18 cellular contexts compared by ENCODE assay signal in the genomic region with DNA sequence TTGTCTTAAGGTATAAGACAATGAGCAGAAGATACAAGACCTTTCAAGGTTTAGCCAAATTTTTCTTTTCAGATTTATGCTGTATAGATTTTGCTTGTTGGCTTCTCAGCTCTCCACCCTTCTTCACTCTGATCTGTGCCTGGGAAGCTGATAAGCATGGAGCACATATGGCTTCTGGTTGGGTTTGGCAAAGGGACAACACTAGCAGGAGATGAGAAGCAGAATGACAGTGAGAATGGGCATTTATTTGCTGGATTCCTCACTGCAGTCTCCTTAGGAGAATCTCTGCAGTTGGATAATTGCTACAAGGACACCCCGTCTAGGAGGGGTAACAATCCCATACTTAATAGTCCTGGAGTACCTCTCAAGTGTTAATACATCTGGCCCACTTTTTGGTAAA.
A peak's percentile ranks its signal among the peaks of the same experiment; 100 is the strongest.
DNase-seq lines count a peak whose midpoint lies in the region; ATAC-seq, FAIRE-seq and TF ChIP-seq lines count a peak whose summit lies in the region.
"Had no signal": no experiment of that assay in that cellular context is flagged by ENCODE, and none has a peak within 500 bp of the region (broad histone marks: within the 10 kb centered on the region; RNA-seq: fewer than 3 reads in every experiment).

No MANE protein-coding gene starts in this region.

- CTCF ChIA-PET in endothelial cell of umbilical vein (lab: Charles Lee) (no interaction called here), WTC11 (lab: Charles Lee) (interaction anchor here (1.1 kb wide), 1 partner anchor 37 kb away, joined by 4 read pairs; no protein-coding TSS in a partner anchor)

- peak; percentile 42 for FAIRE-seq in endothelial cell of umbilical vein (lab: Jason Lieb, UNC)
- FAIRE-seq: H54 had no signal

- no peaks in the 10 kb centered on the region for H4K20me1 ChIP-seq in endothelial cell of umbilical vein (replicated peaks; ENCODE audit: control insufficient read depth, extremely low read depth, insufficient read depth, low read length)

- POLR2A ChIA-PET in endothelial cell of umbilical vein (lab: Charles Lee) = no interaction called here
- POLR2A ChIA-PET in WTC11 (lab: Charles Lee) = interaction anchor here (0.6 kb wide), 1 partner anchor 610 kb away, joined by 3 read pairs; no protein-coding TSS in a partner anchor

- no peaks in the 10 kb centered on the region for H3K79me2 ChIP-seq in endothelial cell of umbilical vein (ENCODE audit: control insufficient read depth, insufficient read depth, low read length)

- no peak for TF ChIP-seq CTCF in endothelial cell of umbilical vein (IDR thresholded peaks at IDR 0.05; ENCODE audit: extremely low read depth in 1 of 2, insufficient read depth in 1 of 2, low read depth in 1 of 2, low read length in 2 of 2)
- no peak for TF ChIP-seq CTCF in transverse colon (IDR thresholded peaks at IDR 0.05)
- TF ChIP-seq CTCF in WTC11 (IDR thresholded peaks at IDR 0.05) = no peak

- H3K4me3 Mint-ChIP-seq in WTC11 = no peak overlapping the region
- H3K4me3 Mint-ChIP-seq: CD4-positive, CD25-positive, alpha-beta regulatory T cell; CD8-positive, alpha-beta memory T cell; GM23338 had no signal

- no peak for TF ChIP-seq EP300 in transverse colon (IDR thresholded peaks at IDR 0.05; ENCODE audit: low read depth)

- no peak overlapping the region for H3K27ac Mint-ChIP-seq in WTC11
- H3K27ac Mint-ChIP-seq: CD4-positive, CD25-positive, alpha-beta regulatory T cell; CD8-positive, alpha-beta memory T cell; GM23338 had no signal

- no peaks in the 10 kb centered on the region for H3K36me3 Mint-ChIP-seq in WTC11
- H3K36me3 Mint-ChIP-seq: CD4-positive, CD25-positive, alpha-beta regulatory T cell; CD8-positive, alpha-beta memory T cell had no signal

- dilution Hi-C loops in endothelial cell of umbilical vein (cut with MboI; ENCODE audit: extremely low pct_ligation_motif_present, low sequenced_read_pairs) = no loop called here

- no peak overlapping the region for H2AFZ ChIP-seq in endothelial cell of umbilical vein (ENCODE audit: low read depth, low read length)
- H2AFZ ChIP-seq: GM23338 had no signal

- H3K36me3 ChIP-seq in SK-N-MC (ENCODE audit: insufficient read depth, low read length) (no peaks in the 10 kb centered on the region), endothelial cell of umbilical vein (ENCODE audit: control insufficient read depth in 2 of 2, extremely low read depth in 1 of 2, insufficient read depth in 2 of 2, low read length in 2 of 2) (no peaks in the 10 kb centered on the region), transverse colon (no peaks in the 10 kb centered on the region)
- H3K36me3 ChIP-seq: BE2C had no signal

- H3K27me3 ChIP-seq in endothelial cell of umbilical vein (ENCODE audit: control insufficient read depth in 2 of 2, insufficient read depth in 2 of 2, low read length in 2 of 2) (no peaks in the 10 kb centered on the region), transverse colon (no peaks in the 10 kb centered on the region)
- H3K27me3 ChIP-seq: BE2C had no signal

- BruUV-seq in endothelial cell of umbilical vein (replicated peaks; lab: Mats Ljungman, UMichigan) = no TSS peak

- H3K9ac ChIP-seq in SK-N-MC (ENCODE audit: insufficient read length) = no peak overlapping the region
- H3K9ac ChIP-seq in endothelial cell of umbilical vein (replicated peaks; ENCODE audit: extremely low read depth, insufficient read depth, low read length) = no peak overlapping the region

- H3K4me1 ChIP-seq in endothelial cell of umbilical vein (ENCODE audit: control insufficient read depth, extremely low read depth, insufficient read depth, low read length) = no peaks in the 10 kb centered on the region
- no peaks in the 10 kb centered on the region for H3K4me1 ChIP-seq in transverse colon
- H3K4me1 ChIP-seq: BE2C had no signal

- no peak for TF ChIP-seq POLR2A in endothelial cell of umbilical vein (IDR thresholded peaks at IDR 0.05; ENCODE audit: low read depth, low read length)
- TF ChIP-seq POLR2A in transverse colon (IDR thresholded peaks at IDR 0.05) = no peak

- WGBS in transverse colon (ENCODE audit: low coverage in 1 of 2), 2 donors = 57% methylated on average over 1 of the region's 1 CpG

- H3K4me2 ChIP-seq in endothelial cell of umbilical vein (ENCODE audit: insufficient read depth, low read length) = no peak overlapping the region
- H3K4me2 ChIP-seq: GM23338 had no signal

- peak overlapping the region; percentile 78 for H3K27ac ChIP-seq in SK-N-MC
- no peak overlapping the region for H3K27ac ChIP-seq in endothelial cell of umbilical vein (ENCODE audit: insufficient read depth, low read depth, low read length)
- H3K27ac ChIP-seq in transverse colon = no peak overlapping the region

- peaks cover 12% of the 10 kb centered on the region for H3K4me1 Mint-ChIP-seq in WTC11
- H3K4me1 Mint-ChIP-seq: CD4-positive, CD25-positive, alpha-beta regulatory T cell; CD8-positive, alpha-beta memory T cell had no signal

- peaks cover 48% of the 10 kb centered on the region for H3K27me3 Mint-ChIP-seq in WTC11 (ENCODE audit: low read depth)
- H3K27me3 Mint-ChIP-seq: CD4-positive, CD25-positive, alpha-beta regulatory T cell; CD8-positive, alpha-beta memory T cell had no signal

- H3K9me1 ChIP-seq in endothelial cell of umbilical vein (replicated peaks; ENCODE audit: control insufficient read depth, extremely low read depth, insufficient read depth, low read length) = no peaks in the 10 kb centered on the region

- ATAC-seq in WTC11 = no peak
- ATAC-seq: GM23338 had no signal

- in situ Hi-C loops in transverse colon (cut with MboI; ENCODE audit: low pct_ligation_motif_present in 1 of 4, low pct_unique_long_range_greater_than_20kb in 1 of 4, low sequenced_read_pairs in 3 of 4) = no loop called here

- H3K9me3 Mint-ChIP-seq in WTC11 = no peaks in the 10 kb centered on the region
- H3K9me3 Mint-ChIP-seq: GM23338 had no signal

- DNase-seq in Ammon's horn (ENCODE audit: low spot score) (peak; percentile 62), NCI-H1694 (lab: John Stamatoyannopoulos, UW) (peak; percentile 11), SK-N-MC (ENCODE audit: low read depth, low spot score) (no peak), endothelial cell of umbilical vein (ENCODE audit: low read depth, low spot score) (no peak), transverse colon (no peak), WTC11 (ENCODE audit: low spot score) (no peak)
- DNase-seq in activated CD4-positive, alpha-beta T cell treated with anti-CD3 and anti-CD28 coated beads, Interleukin-2, amount 50 U/mL, for 1 hour = no peak
- no peak for DNase-seq in effector CD8-positive, alpha-beta T cell (lab: John Stamatoyannopoulos, UW)
- DNase-seq: BE2C; CD4-positive, CD25-positive, alpha-beta regulatory T cell; CD8-positive, alpha-beta memory T cell; COR-L47; DMS153; DMS79; GF-D8; HCEC 1CT had no signal

- H3K9me3 ChIP-seq in SK-N-MC (ENCODE audit: low read depth, low read length) = no peaks in the 10 kb centered on the region
- H3K9me3 ChIP-seq in endothelial cell of umbilical vein (replicated peaks; ENCODE audit: control insufficient read depth, insufficient read depth, low read length) = no peaks in the 10 kb centered on the region
- no peaks in the 10 kb centered on the region for H3K9me3 ChIP-seq in transverse colon
- H3K9me3 ChIP-seq: BE2C had no signal

- intact Hi-C loops in endothelial cell of umbilical vein (cut with micrococcal nuclease) (no loop called here), transverse colon (cut with DNase I; ENCODE audit: low total_unique reads) (no loop called here)

- H3K4me3 ChIP-seq in SK-N-MC (no peak overlapping the region), endothelial cell of umbilical vein (replicated peaks in 1 of 3; ENCODE audit: insufficient read depth in 1 of 3, low read depth in 1 of 3, low read length in 3 of 3) (no peak overlapping the region), transverse colon (no peak overlapping the region)
- H3K4me3 ChIP-seq: GM23338 had no signal

TF ChIP-seq in endothelial cell of umbilical vein, 7 proteins besides CTCF, POLR2A, EP300 and RAD21:
- TF ChIP-seq MYC (IDR thresholded peaks at IDR 0.05; ENCODE audit: low read depth, low read length) (no peak), JUN (IDR thresholded peaks at IDR 0.05; ENCODE audit: borderline replicate concordance, insufficient read depth, insufficient read length, low read depth) (no peak), FOS (IDR thresholded peaks at IDR 0.05; ENCODE audit: borderline replicate concordance, insufficient read depth, low read length) (no peak), EZH2 (IDR thresholded peaks at IDR 0.05; ENCODE audit: borderline replicate concordance, low read depth, low read length, severe bottlenecking) (no peak), GATA2 (IDR thresholded peaks at IDR 0.05; ENCODE audit: insufficient read depth, insufficient read length, low read depth, low read length) (no peak), POLR2AphosphoS5 (IDR thresholded peaks at IDR 0.05; ENCODE audit: insufficient read depth, low read depth, low read length) (no peak)
- TF ChIP-seq, protein P1, sequence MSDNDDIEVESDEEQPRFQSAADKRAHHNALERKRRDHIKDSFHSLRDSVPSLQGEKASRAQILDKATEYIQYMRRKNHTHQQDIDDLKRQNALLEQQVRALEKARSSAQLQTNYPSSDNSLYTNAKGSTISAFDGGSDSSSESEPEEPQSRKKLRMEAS (IDR thresholded peaks at IDR 0.05; ENCODE audit: insufficient read depth, insufficient read length) = no peak

TF ChIP-seq in WTC11, 78 proteins besides CTCF, POLR2A, EP300 and RAD21:
- TF ChIP-seq SOX15 (CRISPR knock-in tag; IDR thresholded peaks at IDR 0.05) (no peak), ATF1 (CRISPR knock-in tag; IDR thresholded peaks at IDR 0.05) (no peak), ZNF317 (CRISPR knock-in tag; IDR thresholded peaks at IDR 0.05; ENCODE audit: borderline replicate concordance, low read depth) (no peak), GTF2I (CRISPR knock-in tag; conservative IDR thresholded peaks at IDR 0.05) (no peak), FOXK1 (CRISPR knock-in tag; IDR thresholded peaks at IDR 0.05) (no peak), OVOL2 (CRISPR knock-in tag; IDR thresholded peaks at IDR 0.05; ENCODE audit: borderline replicate concordance) (no peak), ZNF138 (CRISPR knock-in tag; conservative IDR thresholded peaks at IDR 0.05) (no peak), NR1H2 (CRISPR knock-in tag; IDR thresholded peaks at IDR 0.05) (no peak), GABPB1 (CRISPR knock-in tag; IDR thresholded peaks at IDR 0.05) (no peak), CREM (CRISPR knock-in tag; IDR thresholded peaks at IDR 0.05) (no peak), ZNF671 (CRISPR knock-in tag; IDR thresholded peaks at IDR 0.05) (no peak)

Comparison
In these comparisons a context has a peak if more than half of its experiments do, and no peak if none do; other contexts are left out.
1. DNase-seq: peak in Ammon's horn (single experiment) and NCI-H1694 (single experiment); none in SK-N-MC (single experiment), endothelial cell of umbilical vein (single experiment), activated CD4-positive, alpha-beta T cell treated with anti-CD3 and anti-CD28 coated beads, Interleukin-2, amount 50 U/mL, for 1 hour (single experiment), transverse colon (single experiment), effector CD8-positive, alpha-beta T cell (single experiment) and WTC11 (single experiment).